ENCODE assay signal across 18 cellular contexts in the genomic region with DNA sequence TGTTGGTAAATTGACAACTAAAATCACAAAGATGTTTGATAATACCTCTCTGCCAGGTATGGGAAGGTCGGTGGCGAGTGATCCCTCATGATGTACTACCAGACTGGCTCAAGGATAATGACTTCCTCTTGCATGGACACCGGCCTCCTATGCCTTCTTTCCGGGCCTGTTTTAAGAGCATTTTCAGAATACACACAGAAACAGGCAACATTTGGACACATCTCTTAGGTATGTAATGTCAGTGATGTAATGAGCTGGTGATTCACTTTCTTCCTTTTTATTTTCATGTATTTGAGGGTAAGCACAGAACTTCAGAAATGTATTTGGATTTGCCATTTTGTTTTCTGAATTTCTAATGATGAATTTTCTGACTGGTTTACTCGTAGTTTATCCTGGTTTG. TPM values are rescaled to one million over a fixed set of nuclear protein-coding genes. Genes with fewer than 3 reads are reported as not detected.
DNase-seq lines count a peak whose midpoint lies in the region; ATAC-seq and TF ChIP-seq lines count a peak whose summit lies in the region.
"Had no signal": no experiment of that assay in that cellular context is flagged by ENCODE, and none has a peak within 500 bp of the region (broad histone marks: within the 10 kb centered on the region; RNA-seq: fewer than 3 reads in every experiment).

No MANE protein-coding gene starts in this region.

- peaks cover 53% of the 10 kb centered on the region for H3K4me1 ChIP-seq in ACC112 (ENCODE audit: control insufficient read depth, insufficient read depth, low read length, unreplicated experiment)

- H2AFZ ChIP-seq in ACC112 (ENCODE audit: low read length, unreplicated experiment): no peak overlapping the region
- H2AFZ ChIP-seq: hepatocyte had no signal

- in situ Hi-C loops in astrocyte of the spinal cord (cut with HindIII; ENCODE audit: low sequenced_read_pairs): no loop called here

- H3K27me3 ChIP-seq in ACC112 (ENCODE audit: insufficient read depth, low read length): no peaks in the 10 kb centered on the region
- H3K27me3 ChIP-seq: hepatocyte, transverse colon had no signal

- H3K79me2 ChIP-seq in ACC112 (ENCODE audit: control insufficient read depth, insufficient read depth, low read length, unreplicated experiment): peaks cover 4% of the 10 kb centered on the region

- peak overlapping the region; percentile 55; the same call in 1 of the 2 replicates for H3K4me3 ChIP-seq in ACC112 (ENCODE audit: low read depth, low read length)
- no peak overlapping the region for H3K4me3 ChIP-seq in astrocyte of the spinal cord (ENCODE audit: low read depth, low read length)
- H3K4me3 ChIP-seq: hepatocyte, transverse colon had no signal

- H3K27ac ChIP-seq in ACC112 (ENCODE audit: low read depth, low read length): peak overlapping the region; percentile 75
- H3K27ac ChIP-seq: hepatocyte, transverse colon had no signal

- ATAC-seq in GM19035 (IDR thresholded peaks at IDR 0.05; ENCODE audit: unreplicated experiment) (no peak), GM19397 (IDR thresholded peaks at IDR 0.05; ENCODE audit: unreplicated experiment) (no peak)
- ATAC-seq: left ventricle myocardium superior, Right ventricle myocardium inferior had no signal

- no peak for TF ChIP-seq CTCF in astrocyte of the spinal cord (IDR thresholded peaks at IDR 0.05; ENCODE audit: low read depth, low read length)

- peaks cover 3% of the 10 kb centered on the region; the same call in 1 of the 2 replicates for H3K36me3 ChIP-seq in ACC112 (ENCODE audit: insufficient read depth, low read length)
- H3K36me3 ChIP-seq: transverse colon had no signal

- DNase-seq in HS-27A (ENCODE audit: low read depth) (peak; percentile 58), astrocyte of the spinal cord (ENCODE audit: low read depth, low spot score) (peak; percentile 82), hepatic stellate cell (ENCODE audit: low spot score) (peak; percentile 60), mesenteric fat pad (ENCODE audit: low spot score) (no peak)
- DNase-seq in stimulated activated CD4-positive, alpha-beta T cell treated with anti-CD3 and anti-CD28 coated beads, Interleukin-12 subunit alpha, Interleukin-12 subunit beta, amount 100 ng/mL, for 4 hours: no peak
- DNase-seq: activated CD8-positive, alpha-beta memory T cell treated with anti-CD3 and anti-CD28 coated beads for 24 hours; H7; left ventricle myocardium superior; NCI-H1417 treated with DMSO at 0.1 percent for 48 hours; NCI-H524; transverse colon had no signal

RNA-seq across cellular contexts. Expression of a gene that starts 42.6 kb away (rescaled TPM):
- not detected for total RNA-seq in mesenteric fat pad
- total RNA-seq: hepatocyte, HT-29, left ventricle myocardium superior, Right ventricle myocardium inferior, skeletal muscle tissue, transverse colon had no signal

Comparison
In these comparisons a context has a peak if more than half of its experiments do, and no peak if none do; other contexts are left out.
1. DNase-seq: peak in HS-27A (single experiment), astrocyte of the spinal cord (single experiment) and hepatic stellate cell (single experiment); none in mesenteric fat pad (single experiment) and stimulated activated CD4-positive, alpha-beta T cell treated with anti-CD3 and anti-CD28 coated beads, Interleukin-12 subunit alpha, Interleukin-12 subunit beta, amount 100 ng/mL, for 4 hours (single experiment).